In the genomic region with DNA sequence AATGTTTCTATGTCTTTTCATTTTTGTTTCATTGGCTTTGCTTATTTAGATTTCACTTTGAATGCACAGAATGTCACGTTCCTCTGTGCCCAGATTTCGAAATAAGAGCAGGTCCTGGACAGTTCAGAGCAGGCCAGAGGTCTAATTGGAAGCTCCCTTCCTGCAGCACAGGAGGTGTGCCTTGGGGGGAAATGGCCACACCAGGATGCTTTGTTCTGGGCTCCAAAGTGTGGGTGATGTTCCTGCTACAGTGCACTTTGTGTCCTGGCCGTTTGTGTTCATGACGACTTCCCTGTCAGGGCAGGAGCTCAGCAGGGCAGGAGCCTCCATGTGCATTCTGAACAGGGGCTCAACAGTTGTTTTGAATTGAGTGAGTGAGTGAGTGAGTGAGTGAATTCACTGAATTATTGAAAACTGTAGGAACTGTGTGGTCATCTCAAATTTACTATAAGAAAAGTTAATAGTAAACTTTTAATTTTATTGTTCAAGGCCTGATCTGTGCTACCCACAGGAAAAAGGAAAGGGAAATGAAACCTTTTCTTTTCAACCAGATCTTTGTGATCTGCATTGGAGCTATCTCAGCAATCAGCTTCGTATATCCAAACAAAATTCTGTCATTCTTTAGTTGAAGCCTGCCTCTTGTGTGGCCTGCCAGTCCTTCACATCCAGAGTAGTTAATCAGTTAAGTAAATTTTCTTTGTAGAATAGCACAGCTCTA, we compare ENCODE assay signal across 9 cellular contexts.
A peak's percentile ranks its signal among the peaks of the same experiment; 100 is the strongest.
DNase-seq lines count a peak whose midpoint lies in the region; ATAC-seq, FAIRE-seq and TF ChIP-seq lines count a peak whose summit lies in the region.
"Had no signal": no experiment of that assay in that cellular context is flagged by ENCODE, and none has a peak within 500 bp of the region (broad histone marks: within the 10 kb centered on the region; RNA-seq: fewer than 3 reads in every experiment).

No MANE protein-coding gene starts in this region.

- no peak for TF ChIP-seq CTCF in NB4 (IDR thresholded peaks at IDR 0.05; ENCODE audit: low read depth, low read length)

- peaks cover 5% of the 10 kb centered on the region for H3K36me3 Mint-ChIP-seq in stimulated activated effector memory CD8-positive, alpha-beta T cell treated with anti-CD3 and anti-CD28 coated beads, Interleukin-12 subunit alpha, Interleukin-12 subunit beta, amount 100 ng/mL, for 72 hours

- no peak overlapping the region for H3K4me3 Mint-ChIP-seq in stimulated activated effector memory CD8-positive, alpha-beta T cell treated with anti-CD3 and anti-CD28 coated beads, Interleukin-12 subunit alpha, Interleukin-12 subunit beta, amount 100 ng/mL, for 72 hours

- no peak overlapping the region for H3K4me3 ChIP-seq in NB4 (ENCODE audit: low read depth, low read length)

- DNase-seq in GF-D8 (lab: John Stamatoyannopoulos, UW) (peak; percentile 4), NB4 (ENCODE audit: low read depth) (peak; percentile 2), left lobe of liver (ENCODE audit: low spot score) (peak; percentile 59), HTR-8/SVneo (ENCODE audit: insufficient read length, low spot score) (no peak)
- no peak for DNase-seq in stimulated activated CD4-positive, alpha-beta T cell treated with anti-CD3 and anti-CD28 coated beads, Interleukin-4, amount 100 ng/mL, for 24 hours
- no peak for DNase-seq in activated CD4-positive, alpha-beta T cell treated with anti-CD3 and anti-CD28 coated beads for 1 hour
- DNase-seq in stimulated activated effector memory CD8-positive, alpha-beta T cell treated with anti-CD3 and anti-CD28 coated beads, Interleukin-12 subunit alpha, Interleukin-12 subunit beta, amount 100 ng/mL, for 72 hours (ENCODE audit: low spot score in 2 of 2), result no peak

- no peak overlapping the region for H3K27ac Mint-ChIP-seq in stimulated activated effector memory CD8-positive, alpha-beta T cell treated with anti-CD3 and anti-CD28 coated beads, Interleukin-12 subunit alpha, Interleukin-12 subunit beta, amount 100 ng/mL, for 72 hours

- peak; percentile 54 for ATAC-seq in GM21737 (IDR thresholded peaks at IDR 0.05; ENCODE audit: unreplicated experiment)
- ATAC-seq in left lobe of liver, result peak; percentile 91
- no peak for ATAC-seq in stimulated activated effector memory CD8-positive, alpha-beta T cell treated with anti-CD3 and anti-CD28 coated beads, Interleukin-12 subunit alpha, Interleukin-12 subunit beta, amount 100 ng/mL, for 72 hours

- no peak for FAIRE-seq in HTR-8/SVneo (lab: Jason Lieb, UNC)
- FAIRE-seq: TTC549 had no signal

- peaks cover 53% of the 10 kb centered on the region for H3K4me1 Mint-ChIP-seq in stimulated activated effector memory CD8-positive, alpha-beta T cell treated with anti-CD3 and anti-CD28 coated beads, Interleukin-12 subunit alpha, Interleukin-12 subunit beta, amount 100 ng/mL, for 72 hours

- no peaks in the 10 kb centered on the region for H3K9me3 Mint-ChIP-seq in stimulated activated effector memory CD8-positive, alpha-beta T cell treated with anti-CD3 and anti-CD28 coated beads, Interleukin-12 subunit alpha, Interleukin-12 subunit beta, amount 100 ng/mL, for 72 hours

- TF ChIP-seq POLR2A in NB4 (IDR thresholded peaks at IDR 0.05; ENCODE audit: extremely low read depth, insufficient read length), result no peak

Comparison
In these comparisons a context has a peak if more than half of its experiments do, and no peak if none do; other contexts are left out.
1. DNase-seq: peak in GF-D8 (single experiment), NB4 (single experiment) and left lobe of liver (single experiment); none in stimulated activated CD4-positive, alpha-beta T cell treated with anti-CD3 and anti-CD28 coated beads, Interleukin-4, amount 100 ng/mL, for 24 hours (single experiment), HTR-8/SVneo (single experiment), activated CD4-positive, alpha-beta T cell treated with anti-CD3 and anti-CD28 coated beads for 1 hour (single experiment) and stimulated activated effector memory CD8-positive, alpha-beta T cell treated with anti-CD3 and anti-CD28 coated beads, Interleukin-12 subunit alpha, Interleukin-12 subunit beta, amount 100 ng/mL, for 72 hours (0 of 2).